Comparison of ENCODE assay signal across 1 cellular context in the genomic region with DNA sequence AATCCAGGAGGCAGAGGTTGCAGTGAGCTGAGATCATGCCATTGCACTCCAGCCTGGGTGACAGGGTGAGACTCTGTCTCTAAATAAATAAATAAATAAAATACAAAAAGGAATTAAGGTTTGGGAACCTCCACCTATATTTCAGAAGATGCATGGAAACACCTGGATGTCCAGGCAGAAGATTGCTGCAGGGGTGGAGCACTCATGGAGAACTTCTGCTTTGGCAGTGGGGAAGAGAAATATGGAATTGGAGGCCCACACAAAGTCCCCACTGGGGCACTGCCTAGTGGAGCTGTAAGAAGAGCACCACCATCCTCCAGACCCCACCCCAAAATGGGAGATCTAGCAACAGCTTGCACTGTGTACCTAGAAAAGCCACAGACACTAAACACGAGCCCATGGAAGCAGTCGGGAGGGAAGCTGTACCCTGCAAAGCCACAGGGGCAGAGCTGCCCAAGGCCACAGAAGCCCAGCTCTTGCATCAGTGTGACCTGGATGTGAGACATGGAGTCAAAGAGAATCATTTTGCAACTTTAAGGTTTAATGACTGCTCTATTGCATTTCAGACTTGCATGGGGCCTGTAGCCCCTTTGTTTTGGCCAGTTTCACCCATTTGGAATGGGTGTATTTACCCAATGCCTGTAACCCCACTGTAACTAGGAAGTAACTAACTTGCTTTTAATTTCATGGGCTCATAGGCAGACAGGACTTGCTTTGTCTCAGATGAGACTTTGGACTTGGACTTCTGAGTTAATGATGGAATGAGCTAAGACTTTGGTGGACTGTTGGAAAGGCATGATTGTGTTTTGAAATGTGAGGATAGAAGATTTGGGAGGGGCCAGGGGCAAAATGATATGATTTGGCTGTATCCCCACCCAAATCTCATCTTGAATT.
TF ChIP-seq lines count a peak whose summit lies in the region.

No MANE protein-coding gene starts in this region.

TF ChIP-seq in HepG2, 621 proteins besides CTCF, POLR2A, EP300 and RAD21 (continued from another document):
- TF ChIP-seq ZGPAT (CRISPR knock-in tag; IDR thresholded peaks at IDR 0.05): peak; percentile 28; the same call in 1 of the 2 replicates
- TF ChIP-seq ELF1 (CRISPR knock-in tag; IDR thresholded peaks at IDR 0.05): peak; percentile 70; the same call in 1 of the 2 replicates
- peak; percentile 15; the same call in 1 of the 2 replicates for TF ChIP-seq ZNF331 (CRISPR knock-in tag; IDR thresholded peaks at IDR 0.05)
- TF ChIP-seq FOXA3 (CRISPR knock-in tag; IDR thresholded peaks at IDR 0.05): peak; percentile 47
- TF ChIP-seq HNF4G (IDR thresholded peaks at IDR 0.05; ENCODE audit: borderline replicate concordance, low read depth, low read length): peak; percentile 36; the same call in 1 of the 2 replicates
- TF ChIP-seq HNF4G (CRISPR knock-in tag; IDR thresholded peaks at IDR 0.05; ENCODE audit: borderline replicate concordance, low read depth): no peak
- peak; percentile 38; the same call in 1 of the 2 replicates for TF ChIP-seq GATAD2A (CRISPR knock-in tag; IDR thresholded peaks at IDR 0.05)
- peak; percentile 52; the same call in 1 of the 2 replicates for TF ChIP-seq PAXIP1 (CRISPR knock-in tag; conservative IDR thresholded peaks at IDR 0.05)
